ENCODE assay signal across 1 cellular context in genomic region chr16:56972898-56973689, GRCh38.
TF ChIP-seq lines count a peak whose summit lies in the region.

No MANE protein-coding gene starts in this region.

TF ChIP-seq in HepG2, 621 proteins besides CTCF, POLR2A, EP300 and RAD21 (continued from another document):
- TF ChIP-seq ARID5B (CRISPR knock-in tag; IDR thresholded peaks at IDR 0.05): peak; percentile 73
- TF ChIP-seq MNT (IDR thresholded peaks at IDR 0.05): 0 out of 2 replicates have a peak, but pooled peaks have one; percentile 10
- TF ChIP-seq SNAI1 (CRISPR knock-in tag; IDR thresholded peaks at IDR 0.05; ENCODE audit: borderline replicate concordance): 0 out of 2 replicates have a peak, but pooled peaks have one; percentile 17
- no peak for TF ChIP-seq ZNF597 (CRISPR knock-in tag; IDR thresholded peaks at IDR 0.05)
- peak; percentile 61 for TF ChIP-seq ZNF143 (CRISPR knock-in tag; IDR thresholded peaks at IDR 0.05)
- peak; percentile 61; the same call in 1 of the 2 replicates for TF ChIP-seq HOXA3 (CRISPR knock-in tag; IDR thresholded peaks at IDR 0.05)
- TF ChIP-seq KDM2A (CRISPR knock-in tag; IDR thresholded peaks at IDR 0.05; ENCODE audit: borderline replicate concordance, low read depth): peak; percentile 37; the same call in 1 of the 2 replicates
- TF ChIP-seq PATZ1 (CRISPR knock-in tag; IDR thresholded peaks at IDR 0.05): 0 out of 2 replicates have a peak, but pooled peaks have one; percentile 34
- 0 out of 2 replicates have a peak, but pooled peaks have one; percentile 37 for TF ChIP-seq KLF6 (CRISPR knock-in tag; IDR thresholded peaks at IDR 0.05)
- TF ChIP-seq ZNF556 (CRISPR knock-in tag; IDR thresholded peaks at IDR 0.05; ENCODE audit: borderline replicate concordance): peak; percentile 33; the same call in 1 of the 2 replicates
- TF ChIP-seq IKZF5 (CRISPR knock-in tag; IDR thresholded peaks at IDR 0.05): peak; percentile 40; the same call in 1 of the 2 replicates
- no peak; the same call in 1 of the 2 replicates for TF ChIP-seq MIER3 (CRISPR knock-in tag; IDR thresholded peaks at IDR 0.05; ENCODE audit: borderline replicate concordance)
- TF ChIP-seq ZNF710 (CRISPR knock-in tag; IDR thresholded peaks at IDR 0.05; ENCODE audit: borderline replicate concordance): peak; percentile 49; the same call in 1 of the 2 replicates
- no peak for TF ChIP-seq ZNF768 (CRISPR knock-in tag; IDR thresholded peaks at IDR 0.05)
- TF ChIP-seq HNRNPK (IDR thresholded peaks at IDR 0.05; ENCODE audit: low read depth, low read length, poor library complexity, severe bottlenecking): no peak
- peak; percentile 47 for TF ChIP-seq MED8 (CRISPR knock-in tag; IDR thresholded peaks at IDR 0.05; ENCODE audit: insufficient replicate concordance)
